21 cellular contexts compared by ENCODE assay signal in the genomic region with DNA sequence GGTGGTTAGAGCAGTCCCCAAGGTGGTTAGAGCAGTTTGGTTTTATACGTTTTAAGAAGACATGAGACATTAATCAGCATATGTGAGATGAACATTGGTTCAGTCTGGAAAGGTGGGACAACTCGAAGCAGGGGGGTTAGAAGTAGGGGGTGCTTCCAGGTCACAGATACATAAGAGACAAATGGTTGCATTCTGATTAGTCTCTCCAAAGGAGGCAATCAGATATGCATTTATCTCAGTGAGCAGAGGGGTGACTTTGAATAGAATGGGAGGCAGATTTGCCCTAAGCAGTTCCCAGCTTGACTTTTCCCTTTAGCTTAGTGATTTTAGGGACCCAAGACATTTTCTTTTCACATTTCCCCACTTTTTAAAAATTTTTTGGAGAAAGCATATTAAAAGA. TPM values are rescaled to one million over a fixed set of nuclear protein-coding genes. Genes with fewer than 3 reads are reported as not detected.
"Had no signal": no experiment of that assay in that cellular context is flagged by ENCODE, and none has a peak within 500 bp of the region (broad histone marks: within the 10 kb centered on the region; RNA-seq: fewer than 3 reads in every experiment).

No MANE protein-coding gene starts in this region.

RNA-seq across cellular contexts. Expression of a gene that starts 4.8 kb away (rescaled TPM):
- total RNA-seq: activated naive CD4-positive, alpha-beta T cell treated with anti-CD3 and anti-CD28 coated beads for 36 hours; activated naive CD4-positive, alpha-beta T cell treated with anti-CD3 and anti-CD28 coated beads, Interleukin-2, amount 50 U/mL, for 72 hours; activated T-cell treated with anti-CD3 and anti-CD28 coated beads, Interleukin-2, amount 50 U/mL, for 4 hours; activated T-helper 1 cell treated with anti-CD3 and anti-CD28 coated beads, Interleukin-12 subunit alpha, Interleukin-12 subunit beta, Interleukin-2, Interleukin-4 antibody, amounts not matched to agents 30 ng/mL and 10 ng/mL and 1 ng/mL, durations not matched to agents 14 hours and 24 hours and 36 hours; activated T-helper 17 cell treated with anti-CD3 and anti-CD28 coated beads, Interleukin-2, amount 50 U/mL, for 72 hours; activated T-helper 2 cell treated with anti-CD3 and anti-CD28 coated beads, Interferon-gamma antibody, Interleukin-2, Interleukin-4, amounts not matched to agents 10 μg/mL and 5 μg/mL and 100 μg/mL, durations not matched to agents 14 hours and 24 hours and 36 hours; ascending aorta; chondrocyte had no signal

RNA-seq across cellular contexts. Expression of a gene that starts 39.4 kb away (rescaled TPM):
- total RNA-seq: activated naive CD4-positive, alpha-beta T cell treated with anti-CD3 and anti-CD28 coated beads for 36 hours; activated naive CD4-positive, alpha-beta T cell treated with anti-CD3 and anti-CD28 coated beads, Interleukin-2, amount 50 U/mL, for 72 hours; activated naive CD8-positive, alpha-beta T cell treated with anti-CD3 and anti-CD28 coated beads for 36 hours; activated naive CD8-positive, alpha-beta T cell treated with anti-CD3 and anti-CD28 coated beads, Interleukin-2, amount 10 ng/mL, durations not matched to agents 7 days and 5 days; activated T-cell treated with anti-CD3 and anti-CD28 coated beads, Interleukin-2, amount 50 U/mL, for 4 hours; activated T-cell treated with anti-CD3 and anti-CD28 coated beads, Interleukin-2, amount 50 U/mL, for 72 hours; activated T-helper 1 cell treated with anti-CD3 and anti-CD28 coated beads, Interleukin-12 subunit alpha, Interleukin-12 subunit beta, Interleukin-2, Interleukin-4 antibody, amounts not matched to agents 30 ng/mL and 10 ng/mL and 1 ng/mL, durations not matched to agents 14 hours and 24 hours and 36 hours; activated T-helper 17 cell treated with anti-CD3 and anti-CD28 coated beads, Interleukin-2, amount 50 U/mL, for 72 hours; activated T-helper 2 cell treated with anti-CD3 and anti-CD28 coated beads, Interferon-gamma antibody, Interleukin-2, Interleukin-4, amounts not matched to agents 10 μg/mL and 5 μg/mL and 100 μg/mL, durations not matched to agents 14 hours and 24 hours and 36 hours; adrenal gland; aorta; ascending aorta; astrocyte; body of pancreas; breast epithelium; bronchial epithelial cell; cardiac muscle cell; cardiac septum; cerebellum; chondrocyte had no signal
- polyA plus RNA-seq: adipose tissue, adrenal gland, aorta, cardiac muscle cell had no signal
